8 cellular contexts compared by ENCODE assay signal in genomic region chr14:44846232-44846824, GRCh38.
A peak's percentile ranks its signal among the peaks of the same experiment; 100 is the strongest.
DNase-seq lines count a peak whose midpoint lies in the region; ATAC-seq and TF ChIP-seq lines count a peak whose summit lies in the region.

No MANE protein-coding gene starts in this region.

- peak; percentile 39 for TF ChIP-seq CTCF in coronary artery (IDR thresholded peaks at IDR 0.05)

- H3K27ac ChIP-seq in coronary artery, result no peak overlapping the region

- H3K4me3 ChIP-seq in coronary artery, result no peak overlapping the region

- peak; percentile 49 for DNase-seq in DMS114 treated with DMSO at 0.1 percent for 48 hours (lab: John Stamatoyannopoulos, UW; ENCODE audit: unreplicated experiment)
- peak; percentile 4 for DNase-seq in NCI-H82 treated with DMSO at 0.1 percent for 48 hours (lab: John Stamatoyannopoulos, UW; ENCODE audit: unreplicated experiment)
- DNase-seq in coronary artery (ENCODE audit: low spot score), result no peak
- DNase-seq in mucosa of gallbladder (ENCODE audit: low spot score), result peak; percentile 11
- no peak for DNase-seq in activated CD4-positive, alpha-beta T cell treated with anti-CD3 and anti-CD28 coated beads, Interleukin-2, amount 50 U/mL, for 4 hours
- no peak for DNase-seq in effector CD4-positive, alpha-beta T cell

- peak; percentile 59 for ATAC-seq in GM19023 (IDR thresholded peaks at IDR 0.05; ENCODE audit: unreplicated experiment)
- ATAC-seq in HG03469 (IDR thresholded peaks at IDR 0.05; ENCODE audit: unreplicated experiment), result peak; percentile 82

Comparison
In these comparisons a context has a peak if more than half of its experiments do, and no peak if none do; other contexts are left out.
1. DNase-seq: peak in DMS114 treated with DMSO at 0.1 percent for 48 hours (single experiment), NCI-H82 treated with DMSO at 0.1 percent for 48 hours (single experiment) and mucosa of gallbladder (single experiment); none in coronary artery (single experiment), activated CD4-positive, alpha-beta T cell treated with anti-CD3 and anti-CD28 coated beads, Interleukin-2, amount 50 U/mL, for 4 hours (0 of 2) and effector CD4-positive, alpha-beta T cell (single experiment).